In the genomic region with DNA sequence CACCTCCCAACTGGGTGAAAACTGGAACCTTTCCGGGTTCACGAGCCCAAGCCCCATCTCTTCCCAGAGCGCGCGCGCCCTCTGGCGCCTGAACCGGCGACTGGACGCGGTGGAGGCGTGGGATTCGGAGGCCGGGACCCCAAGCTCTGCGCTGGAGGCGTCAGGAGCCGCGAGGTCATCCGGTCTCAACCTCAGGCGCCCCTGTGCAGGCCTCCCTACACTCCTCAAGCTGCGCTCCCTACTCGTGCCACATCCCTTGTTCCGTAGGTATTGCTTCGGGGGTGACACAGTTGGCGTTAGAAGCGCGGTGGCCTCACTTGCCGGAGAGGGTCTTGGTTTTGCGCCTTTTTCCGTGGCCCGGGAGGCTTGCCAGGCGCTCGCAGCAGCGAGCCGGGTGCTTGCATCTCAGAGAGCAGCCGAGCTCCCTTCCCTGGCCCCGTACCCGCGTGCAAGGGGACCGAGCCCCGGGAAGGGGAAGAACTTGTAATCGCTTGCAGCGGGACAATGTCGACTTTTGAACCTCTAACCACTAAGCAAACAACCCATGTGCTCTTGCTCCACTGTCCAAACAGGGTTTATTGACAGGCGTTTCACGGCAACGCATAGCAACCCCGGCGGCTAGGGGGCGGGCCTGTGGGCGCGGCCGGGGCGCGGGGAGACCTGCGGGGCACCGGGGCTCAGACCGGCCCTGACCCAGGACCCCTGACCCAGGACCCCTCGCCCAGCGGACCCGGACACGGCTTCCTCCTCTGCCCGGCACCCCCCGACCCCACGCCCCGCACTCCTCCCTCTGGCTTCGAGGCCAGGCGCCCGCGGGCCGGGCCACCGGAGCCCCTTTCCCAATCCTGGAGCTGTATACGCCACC, we compare ENCODE assay signal across 9 cellular contexts. TPM values are rescaled to one million over a fixed set of nuclear protein-coding genes. Genes with fewer than 3 reads are reported as not detected.
DNase-seq lines count a peak whose midpoint lies in the region; FAIRE-seq and TF ChIP-seq lines count a peak whose summit lies in the region.
"Had no signal": no experiment of that assay in that cellular context is flagged by ENCODE, and none has a peak within 500 bp of the region (broad histone marks: within the 10 kb centered on the region; RNA-seq: fewer than 3 reads in every experiment).

No MANE protein-coding gene starts in this region.

- no TSS peak for BruUV-seq in MCF 10A (replicated peaks; lab: Mats Ljungman, UMichigan)

- H3K27ac ChIP-seq in subcutaneous abdominal adipose tissue (ENCODE audit: low read depth, low read length) = no peak overlapping the region

- H3K27ac Mint-ChIP-seq in MCF 10A (ENCODE audit: low read depth, unreplicated experiment) = no peak overlapping the region

- peaks cover 4 to 64% (median 41%) of the 10 kb centered on the region in 5 donors for H3K27me3 ChIP-seq in subcutaneous abdominal adipose tissue (ENCODE audit: control insufficient read depth in 5 of 5, insufficient read depth in 4 of 5, low read length in 5 of 5)

- peak overlapping the region; percentile 26; the same call in 1 of the 2 replicates for H3K4me3 ChIP-seq in AG10803 (ENCODE audit: low read length)
- peak overlapping the region; percentile 44 to 60 (median 53) for H3K4me3 ChIP-seq in subcutaneous abdominal adipose tissue (ENCODE audit: low read depth in 1 of 5, low read length in 5 of 5)

- H3K4me1 Mint-ChIP-seq in MCF 10A (ENCODE audit: insufficient read depth, unreplicated experiment) = no peaks in the 10 kb centered on the region

- peak overlapping the region; percentile 61 for H3K4me3 Mint-ChIP-seq in MCF 10A (ENCODE audit: unreplicated experiment)

- no peaks in the 10 kb centered on the region for H3K9me3 Mint-ChIP-seq in MCF 10A (ENCODE audit: unreplicated experiment)

- DNase-seq in AG10803 (ENCODE audit: low read depth) (peak; percentile 12), GM18507 (ENCODE audit: extremely low spot score, insufficient read length, low read depth) (no peak), NCI-H748 (lab: John Stamatoyannopoulos, UW; ENCODE audit: unreplicated experiment) (peak; percentile 93), MCF 10A (ENCODE audit: unreplicated experiment) (peak; percentile 62), kidney tubule cell (ENCODE audit: low spot score) (peak; percentile 59), NCI-H2171 treated with DMSO at 0.1 percent for 48 hours (lab: John Stamatoyannopoulos, UW) (no peak)
- no peak for DNase-seq in activated effector memory CD4-positive, alpha-beta T cell treated with Interleukin-2 at 50 U/mL for 16 hours

- H3K36me3 ChIP-seq in subcutaneous abdominal adipose tissue (ENCODE audit: control insufficient read depth in 5 of 5, insufficient read depth in 5 of 5, low read length in 5 of 5) = no peaks in the 10 kb centered on the region

- peak; percentile 28 for TF ChIP-seq CTCF in AG10803 (conservative IDR thresholded peaks at IDR 0.05; ENCODE audit: low read length)
- peak; percentile 52 for TF ChIP-seq CTCF in MCF 10A (IDR thresholded peaks at IDR 0.05; ENCODE audit: unreplicated experiment)

- H3K36me3 Mint-ChIP-seq in MCF 10A (ENCODE audit: insufficient read depth, unreplicated experiment) = peaks cover 6% of the 10 kb centered on the region

- POLR2A ChIA-PET in MCF 10A (lab: Yijun Ruan, JAX) = no interaction called here

- FAIRE-seq in GM18507 (lab: Jason Lieb, UNC) = peak; percentile 24

- no peaks in the 10 kb centered on the region for H3K9me3 ChIP-seq in subcutaneous abdominal adipose tissue (ENCODE audit: control insufficient read depth in 5 of 5, low read length in 5 of 5)

- H3K4me1 ChIP-seq in subcutaneous abdominal adipose tissue (ENCODE audit: control insufficient read depth in 5 of 5, insufficient read depth in 5 of 5, low read length in 5 of 5) = peaks cover 0 to 19% (median 15%) of the 10 kb centered on the region in 5 donors

- peak overlapping the region in 1 of 5 donors; percentile 5 for H3K9ac ChIP-seq in subcutaneous abdominal adipose tissue (ENCODE audit: low read length in 5 of 5)

- intact Hi-C loops in MCF 10A (cut with micrococcal nuclease) = no loop called here

- CTCF ChIA-PET in MCF 10A (lab: Yijun Ruan, JAX) = interaction anchor here (0.6 to 2.7 kb wide), 18 partner anchors 11 to 1846 kb away, joined by 3 to 21 read pairs (median 4); no protein-coding TSS in a partner anchor

- no peaks in the 10 kb centered on the region for H3K27me3 Mint-ChIP-seq in MCF 10A (ENCODE audit: insufficient read depth, unreplicated experiment)

RNA-seq across cellular contexts. Expression of a gene that starts 8.5 kb away (rescaled TPM):
- total RNA-seq in MCF 10A (2022) = not detected in 2 replicates
- total RNA-seq: pulmonary artery endothelial cell had no signal

RNA-seq across cellular contexts. Expression of a gene that starts 27.9 kb away (rescaled TPM):
- not detected in 2 replicates for total RNA-seq in MCF 10A (2022)
- total RNA-seq: pulmonary artery endothelial cell had no signal

RNA-seq across cellular contexts. Expression of a gene that starts 40.8 kb away (rescaled TPM):
- total RNA-seq in MCF 10A (2022) = 0.17 and 0.35 TPM in 2 replicates
- total RNA-seq: pulmonary artery endothelial cell had no signal

Comparison
In these comparisons a context has a peak if more than half of its experiments do, and no peak if none do; other contexts are left out.
1. DNase-seq: peak in AG10803 (single experiment), NCI-H748 (single experiment), MCF 10A (single experiment) and kidney tubule cell (single experiment); none in GM18507 (single experiment), NCI-H2171 treated with DMSO at 0.1 percent for 48 hours (single experiment) and activated effector memory CD4-positive, alpha-beta T cell treated with Interleukin-2 at 50 U/mL for 16 hours (single experiment).